Comparison of ENCODE assay signal across 15 cellular contexts in genomic region chr15:78064544-78064943, GRCh38. TPM values are rescaled to one million over a fixed set of nuclear protein-coding genes. Genes with fewer than 3 reads are reported as not detected.
DNase-seq lines count a peak whose midpoint lies in the region; ATAC-seq and TF ChIP-seq lines count a peak whose summit lies in the region.
"Had no signal": no experiment of that assay in that cellular context is flagged by ENCODE, and none has a peak within 500 bp of the region (broad histone marks: within the 10 kb centered on the region; RNA-seq: fewer than 3 reads in every experiment).

No MANE protein-coding gene starts in this region.

- H3K9me3 Mint-ChIP-seq in MCF 10A (ENCODE audit: unreplicated experiment), result no peaks in the 10 kb centered on the region
- H3K9me3 Mint-ChIP-seq: natural killer cell, type B pancreatic cell had no signal

- no peak overlapping the region for H3K27ac Mint-ChIP-seq in MCF 10A (ENCODE audit: low read depth, unreplicated experiment)
- H3K27ac Mint-ChIP-seq: natural killer cell, type B pancreatic cell had no signal

- H3K4me3 Mint-ChIP-seq in MCF 10A (ENCODE audit: unreplicated experiment), result no peak overlapping the region
- H3K4me3 Mint-ChIP-seq: natural killer cell, type B pancreatic cell had no signal

- TF ChIP-seq CTCF in breast epithelium (IDR thresholded peaks at IDR 0.05) (no peak), MCF 10A (IDR thresholded peaks at IDR 0.05; ENCODE audit: unreplicated experiment) (no peak), fibroblast of mammary gland (conservative IDR thresholded peaks at IDR 0.05; ENCODE audit: control insufficient read depth, insufficient read depth, low read depth, low read length) (no peak), ovary (IDR thresholded peaks at IDR 0.05) (no peak), vagina (IDR thresholded peaks at IDR 0.05) (no peak)

- DNase-seq in breast epithelium (ENCODE audit: low spot score in 2 of 2) (no peak), MCF 10A (ENCODE audit: unreplicated experiment) (no peak), fibroblast of mammary gland (ENCODE audit: low read depth) (peak; percentile 80), ovary (no peak), vagina (ENCODE audit: extremely low spot score in 2 of 2) (no peak), T-helper 9 cell (no peak), OCI-M1 (lab: John Stamatoyannopoulos, UW) (no peak)
- DNase-seq: central memory CD4-positive, alpha-beta T cell; DND-41; natural killer cell; NCI-H1092; stimulated activated CD4-positive, alpha-beta T cell treated with anti-CD3 and anti-CD28 coated beads, Interleukin-4, amount 100 ng/mL, for 24 hours had no signal

- H3K36me3 Mint-ChIP-seq in MCF 10A (ENCODE audit: insufficient read depth, unreplicated experiment), result peaks cover 6% of the 10 kb centered on the region
- H3K36me3 Mint-ChIP-seq: natural killer cell, type B pancreatic cell had no signal

- CTCF ChIA-PET in MCF 10A (lab: Yijun Ruan, JAX), result no interaction called here

- no peak for TF ChIP-seq POLR2A in breast epithelium (IDR thresholded peaks at IDR 0.05)
- TF ChIP-seq POLR2A in ovary (IDR thresholded peaks at IDR 0.05), result no peak
- TF ChIP-seq POLR2A in vagina (IDR thresholded peaks at IDR 0.05), result no peak

- WGBS in ovary, 3 donors, result 6% methylated on average over 2 of the region's 2 CpGs

- POLR2A ChIA-PET in MCF 10A (lab: Yijun Ruan, JAX), result interaction anchor here (1.2 kb wide), 1 partner anchor 20 kb away, joined by 3 read pairs; no protein-coding TSS in a partner anchor

- H3K27ac ChIP-seq in breast epithelium (peak overlapping the region; percentile 91 to 94), ovary (peak overlapping the region in 1 of 2 donors; percentile 95), vagina (peak overlapping the region; percentile 87)
- H3K27ac ChIP-seq: 22Rv1 had no signal

- no peak for ATAC-seq in HG02970 (IDR thresholded peaks at IDR 0.05; ENCODE audit: low FRiP score, unreplicated experiment)

- H3K4me3 ChIP-seq in breast epithelium (no peak overlapping the region), fibroblast of mammary gland (ENCODE audit: control insufficient read depth, low read depth, low read length) (no peak overlapping the region), ovary (peak overlapping the region; percentile 4), vagina (peak overlapping the region in 1 of 2 donors; percentile 3)

- no peak for TF ChIP-seq EP300 in ovary (IDR thresholded peaks at IDR 0.05)

- no TSS peak for BruUV-seq in MCF 10A (replicated peaks; lab: Mats Ljungman, UMichigan)

- no peaks in the 10 kb centered on the region for H3K27me3 Mint-ChIP-seq in MCF 10A (ENCODE audit: insufficient read depth, unreplicated experiment)
- H3K27me3 Mint-ChIP-seq: type B pancreatic cell had no signal

- H3K4me1 ChIP-seq in breast epithelium (peaks cover 8 to 34% of the 10 kb centered on the region in 2 donors), ovary (ENCODE audit: insufficient read depth) (peaks cover 51% of the 10 kb centered on the region), vagina (peaks cover 98% of the 10 kb centered on the region)

- no peaks in the 10 kb centered on the region for H3K27me3 ChIP-seq in breast epithelium
- no peaks in the 10 kb centered on the region for H3K27me3 ChIP-seq in ovary
- no peaks in the 10 kb centered on the region for H3K27me3 ChIP-seq in vagina

- H3K4me1 Mint-ChIP-seq in MCF 10A (ENCODE audit: insufficient read depth, unreplicated experiment), result peaks cover 32% of the 10 kb centered on the region

- no peaks in the 10 kb centered on the region for H3K9me3 ChIP-seq in breast epithelium
- H3K9me3 ChIP-seq in ovary, result no peaks in the 10 kb centered on the region
- H3K9me3 ChIP-seq in vagina, result no peaks in the 10 kb centered on the region

- intact Hi-C loops in breast epithelium (cut with DNase I; ENCODE audit: low total_unique reads), result no loop called here
- intact Hi-C loops in MCF 10A (cut with micrococcal nuclease), result no loop called here
- intact Hi-C loops in ovary (cut with DNase I), result no loop called here
- intact Hi-C loops in vagina (cut with DNase I), result no loop called here

- H3K36me3 ChIP-seq in breast epithelium (no peaks in the 10 kb centered on the region), ovary (no peaks in the 10 kb centered on the region), vagina (no peaks in the 10 kb centered on the region)

RNA-seq across cellular contexts. Expression of gene TBC1D2B, which starts 13.0 kb away (rescaled TPM):
- total RNA-seq in breast epithelium (10 to 100 TPM; 44.9 to 71.0 (median 69.2) TPM), MCF 10A (2022) (21.2 and 21.6 TPM in 2 replicates), ovary (100 to 1,000 TPM in 4 of 7 donors, 10 to 100 TPM in 3; 42.3 to 146 (median 115) TPM), vagina (63.6 TPM)
- 100 to 1,000 TPM in 1 of 2 donors, 10 to 100 TPM in 1; 53.3 to 122 TPM for polyA plus RNA-seq in ovary

RNA-seq across cellular contexts. Expression of gene SH2D7, which starts 27.8 kb away (rescaled TPM):
- total RNA-seq in breast epithelium (not detected), MCF 10A (2022) (not detected in 2 replicates), ovary (not detected), vagina (not detected)
- not detected for polyA plus RNA-seq in ovary
- total RNA-seq: natural killer cell had no signal
